32 cellular contexts compared by ENCODE assay signal in genomic region chr12:42686514-42687172, GRCh38.
DNase-seq lines count a peak whose midpoint lies in the region; ATAC-seq and TF ChIP-seq lines count a peak whose summit lies in the region.
"Had no signal": no experiment of that assay in that cellular context is flagged by ENCODE, and none has a peak within 500 bp of the region (broad histone marks: within the 10 kb centered on the region; RNA-seq: fewer than 3 reads in every experiment).

No MANE protein-coding gene starts in this region.

- H2AFZ ChIP-seq in smooth muscle cell (ENCODE audit: low read depth): peak overlapping the region; percentile 51

- H3K9ac ChIP-seq in smooth muscle cell (ENCODE audit: low read depth): no peak overlapping the region
- H3K9ac ChIP-seq: SK-N-SH had no signal

- H3K4me2 ChIP-seq in smooth muscle cell: no peak overlapping the region
- H3K4me2 ChIP-seq: SK-N-SH had no signal

- no peaks in the 10 kb centered on the region for H3K9me3 Mint-ChIP-seq in endothelial cell (ENCODE audit: unreplicated experiment)
- H3K9me3 Mint-ChIP-seq: T-helper 1 cell treated with Interleukin-12 subunit alpha and Interleukin-12 subunit beta and Interleukin-4 antibody, amounts not matched to agents 30 μg/mL and 1 μg/mL, for 36 hours had no signal

- H3K4me1 Mint-ChIP-seq in endothelial cell (ENCODE audit: unreplicated experiment): peaks cover 5% of the 10 kb centered on the region
- H3K4me1 Mint-ChIP-seq: activated B cell treated with CpG ODN at 0.5 μM for 24 hours had no signal

- H3K4me1 ChIP-seq in breast epithelium: no peaks in the 10 kb centered on the region
- no peaks in the 10 kb centered on the region for H3K4me1 ChIP-seq in smooth muscle cell (ENCODE audit: low read depth)
- H3K4me1 ChIP-seq: Caco-2, gastroesophageal sphincter had no signal

- no peaks in the 10 kb centered on the region for H3F3A ChIP-seq in smooth muscle cell (ENCODE audit: low read depth)

- no peak for TF ChIP-seq POLR2A in breast epithelium (IDR thresholded peaks at IDR 0.05)

- TF ChIP-seq CTCF in breast epithelium (IDR thresholded peaks at IDR 0.05) (no peak), foreskin fibroblast (IDR thresholded peaks at IDR 0.05; ENCODE audit: low read depth, low read length) (no peak), smooth muscle cell (IDR thresholded peaks at IDR 0.05; ENCODE audit: borderline replicate concordance, insufficient read depth, poor library complexity, severe bottlenecking) (no peak), endothelial cell (IDR thresholded peaks at IDR 0.05; ENCODE audit: unreplicated experiment) (no peak)

- H3K4me3 Mint-ChIP-seq in endothelial cell (ENCODE audit: unreplicated experiment): no peak overlapping the region
- H3K4me3 Mint-ChIP-seq: activated B cell treated with CpG ODN at 0.5 μM for 24 hours; activated T-cell treated with anti-CD3 and anti-CD28 coated beads, Interleukin-2, amount 50 U/mL, for 24 hours; nephron; T-helper 1 cell treated with Interleukin-12 subunit alpha and Interleukin-12 subunit beta and Interleukin-4 antibody, amounts not matched to agents 30 μg/mL and 1 μg/mL, for 36 hours had no signal

- H3K27ac ChIP-seq in breast epithelium: peak overlapping the region; percentile 3 to 52
- no peak overlapping the region for H3K27ac ChIP-seq in smooth muscle cell (ENCODE audit: low read depth)
- H3K27ac ChIP-seq: C4-2B, gastroesophageal sphincter, ovary had no signal

- no peaks in the 10 kb centered on the region for H4K20me1 ChIP-seq in smooth muscle cell (ENCODE audit: low read depth)

- H3K27ac Mint-ChIP-seq in endothelial cell (ENCODE audit: unreplicated experiment): no peak overlapping the region
- H3K27ac Mint-ChIP-seq: activated B cell treated with CpG ODN at 0.5 μM for 24 hours; activated T-cell treated with anti-CD3 and anti-CD28 coated beads, Interleukin-2, amount 50 U/mL, for 24 hours; T-helper 1 cell treated with Interleukin-12 subunit alpha and Interleukin-12 subunit beta and Interleukin-4 antibody, amounts not matched to agents 30 μg/mL and 1 μg/mL, for 36 hours had no signal

- no peak for ATAC-seq in GM18519 (IDR thresholded peaks at IDR 0.05; ENCODE audit: low FRiP score, unreplicated experiment)
- ATAC-seq: gastroesophageal sphincter, HCT116, left cardiac atrium had no signal

- H3K36me3 Mint-ChIP-seq in endothelial cell (ENCODE audit: low read depth, unreplicated experiment): no peaks in the 10 kb centered on the region

- DNase-seq in HCEC 1CT (peak; percentile 71), breast epithelium (ENCODE audit: low spot score in 2 of 2) (peak in 1 of 2 donors; percentile 83), foreskin fibroblast (peak; percentile 39 to 81), smooth muscle cell (lab: John Stamatoyannopoulos, UW; ENCODE audit: unreplicated experiment) (no peak), Kasumi-1 (lab: John Stamatoyannopoulos, UW) (no peak), MG63 (no peak), endothelial cell (ENCODE audit: low spot score) (no peak)
- DNase-seq: activated B cell treated with CpG ODN at 0.5 μM for 24 hours; activated CD4-positive, alpha-beta T cell treated with anti-CD3 and anti-CD28 coated beads, Interleukin-2, amount 50 U/mL, for 1 hour; activated T-cell treated with anti-CD3 and anti-CD28 coated beads, Interleukin-2, amount 50 U/mL, for 24 hours; Caco-2; caudate nucleus; cortex of kidney; DMS53; effector memory CD4-positive, alpha-beta T cell; erythroblast; Karpas-422; left cardiac atrium; NCI-H1092 treated with DMSO at 0.1 percent for 48 hours; NCI-H187; NCI-H2171 treated with DMSO at 0.1 percent for 48 hours; NCI-H510A treated with DMSO at 0.1 percent for 48 hours; ovary; SK-N-SH; stimulated activated naive CD4-positive, alpha-beta T cell had no signal

- H3K36me3 ChIP-seq in breast epithelium (no peaks in the 10 kb centered on the region), smooth muscle cell (ENCODE audit: low read depth) (no peaks in the 10 kb centered on the region), MG63 (no peaks in the 10 kb centered on the region)
- H3K36me3 ChIP-seq: gastroesophageal sphincter, ovary had no signal

- H3K27me3 ChIP-seq in breast epithelium (no peaks in the 10 kb centered on the region), smooth muscle cell (ENCODE audit: low read depth) (no peaks in the 10 kb centered on the region), MG63 (no peaks in the 10 kb centered on the region)
- H3K27me3 ChIP-seq: gastroesophageal sphincter, ovary had no signal

- no peak overlapping the region for H3K4me3 ChIP-seq in breast epithelium
- no peak overlapping the region for H3K4me3 ChIP-seq in foreskin fibroblast (ENCODE audit: low read depth in 1 of 2, low read length in 2 of 2)
- no peak overlapping the region for H3K4me3 ChIP-seq in smooth muscle cell
- H3K4me3 ChIP-seq in MG63: no peak overlapping the region
- H3K4me3 ChIP-seq: gastroesophageal sphincter, ovary, skin epidermis had no signal

- 81% methylated on average over 3 of the region's 3 CpGs for WGBS in smooth muscle cell (ENCODE audit: low lambda C conversion rate)

- intact Hi-C loops in breast epithelium (cut with DNase I; ENCODE audit: low total_unique reads): no loop called here

- no peaks in the 10 kb centered on the region for H3K79me2 ChIP-seq in smooth muscle cell (ENCODE audit: low read depth)

- H3K27me3 Mint-ChIP-seq in endothelial cell (ENCODE audit: unreplicated experiment): no peaks in the 10 kb centered on the region
- H3K27me3 Mint-ChIP-seq: activated B cell treated with CpG ODN at 0.5 μM for 24 hours; activated T-cell treated with anti-CD3 and anti-CD28 coated beads, Interleukin-2, amount 50 U/mL, for 24 hours had no signal

- H3K9me3 ChIP-seq in breast epithelium (no peaks in the 10 kb centered on the region), smooth muscle cell (replicated peaks; ENCODE audit: low read depth) (no peaks in the 10 kb centered on the region), MG63 (no peaks in the 10 kb centered on the region)
- H3K9me3 ChIP-seq: Caco-2, gastroesophageal sphincter, ovary, SK-N-SH had no signal

Comparison
In these comparisons a context has a peak if more than half of its experiments do, and no peak if none do; other contexts are left out.
1. DNase-seq: peak in HCEC 1CT (single experiment) and foreskin fibroblast (2 of 2); none in smooth muscle cell (single experiment), Kasumi-1 (0 of 2), MG63 (single experiment) and endothelial cell (single experiment).